Comparison of ENCODE assay signal across 9 cellular contexts in the genomic region with DNA sequence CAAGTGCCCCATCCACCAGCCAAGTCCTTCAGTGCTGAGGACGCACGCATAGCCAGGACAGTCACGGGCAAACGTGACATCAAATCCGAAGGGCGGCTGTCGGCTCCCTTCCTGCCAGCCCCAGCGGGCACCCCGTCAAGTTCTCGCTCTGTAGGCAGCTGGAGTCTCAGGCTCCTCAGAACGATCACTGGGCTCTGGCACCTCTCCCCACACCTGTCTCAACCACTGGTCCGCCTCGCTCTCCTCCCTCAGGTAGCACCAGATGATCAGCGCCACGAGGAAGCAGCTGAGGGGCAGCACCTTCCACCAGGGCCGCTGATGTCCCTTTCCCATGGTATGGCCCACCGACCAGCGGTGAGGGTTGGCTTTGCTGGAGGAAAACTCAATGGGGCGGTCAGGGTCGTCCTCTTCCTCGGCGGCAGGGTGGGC. TPM values are rescaled to one million over a fixed set of nuclear protein-coding genes. Genes with fewer than 3 reads are reported as not detected.
A peak's percentile ranks its signal among the peaks of the same experiment; 100 is the strongest.
DNase-seq lines count a peak whose midpoint lies in the region; ATAC-seq and TF ChIP-seq lines count a peak whose summit lies in the region.
"Had no signal": no experiment of that assay in that cellular context is flagged by ENCODE, and none has a peak within 500 bp of the region (broad histone marks: within the 10 kb centered on the region; RNA-seq: fewer than 3 reads in every experiment).

No MANE protein-coding gene starts in this region.

- CTCF ChIA-PET in RWPE1 (lab: Yijun Ruan, JAX), result interaction anchor here (0.7 to 1.1 kb wide), 2 partner anchors 118 to 268 kb away, joined by 3 to 4 read pairs; no protein-coding TSS in a partner anchor

- H3K27me3 ChIP-seq in esophagus muscularis mucosa (no peaks in the 10 kb centered on the region), psoas muscle (ENCODE audit: insufficient read depth in 3 of 3, low read length in 2 of 3) (no peaks in the 10 kb centered on the region)

- no peak for TF ChIP-seq POLR2A in esophagus muscularis mucosa (IDR thresholded peaks at IDR 0.05; ENCODE audit: low read depth)

- no peaks in the 10 kb centered on the region for H3K9me3 ChIP-seq in esophagus muscularis mucosa
- no peaks in the 10 kb centered on the region for H3K9me3 ChIP-seq in psoas muscle

- H3K4me3 ChIP-seq in esophagus muscularis mucosa (peak overlapping the region; percentile 68 to 91 (median 84)), psoas muscle (peak overlapping the region; percentile 91)

- H3K36me3 ChIP-seq in esophagus muscularis mucosa, result peaks cover 0 to 10% (median 4%) of the 10 kb centered on the region in 4 donors
- H3K36me3 ChIP-seq in psoas muscle (ENCODE audit: insufficient read depth in 1 of 2, low read depth in 1 of 2), result no peaks in the 10 kb centered on the region

- intact Hi-C loops in esophagus muscularis mucosa (cut with DNase I) (no loop called here), psoas muscle (cut with DNase I) (loop anchor here in 1 of 2 donors (10.0 kb wide), 1 partner anchor 55 kb away; a partner anchor contains a TSS)

- H3K27ac ChIP-seq in C4-2B (peak overlapping the region; percentile 93), RWPE1 (peak overlapping the region; percentile 89), esophagus muscularis mucosa (replicated peaks in 1 of 4) (peak overlapping the region; percentile 89 to 97 (median 96)), psoas muscle (peak overlapping the region; percentile 94)

- no peak for TF ChIP-seq EP300 in esophagus muscularis mucosa (IDR thresholded peaks at IDR 0.05)

- ATAC-seq in GM21529 (IDR thresholded peaks at IDR 0.05; ENCODE audit: unreplicated experiment), result peak; percentile 5
- peak; percentile 13 to 50 (median 42) for ATAC-seq in psoas muscle

- TF ChIP-seq CTCF in C4-2B (conservative IDR thresholded peaks at IDR 0.05) (no peak), RWPE1 (conservative IDR thresholded peaks at IDR 0.05; ENCODE audit: low read depth) (no peak), esophagus muscularis mucosa (IDR thresholded peaks at IDR 0.05) (no peak), psoas muscle (IDR thresholded peaks at IDR 0.05) (no peak)

- DNase-seq in RWPE1 (ENCODE audit: low spot score) (peak; percentile 20), esophagus muscularis mucosa (ENCODE audit: extremely low spot score) (no peak), psoas muscle (peak in 1 of 2 donors; percentile 75), GOT3 (lab: John Stamatoyannopoulos, UW) (no peak), NCI-H146 (lab: John Stamatoyannopoulos, UW) (no peak), globus pallidus (ENCODE audit: low spot score) (no peak)

- POLR2A ChIA-PET in RWPE1 (lab: Yijun Ruan, JAX; ENCODE audit: low non-redundant PET), result interaction anchor here (0.7 to 1.5 kb wide), 5 partner anchors 9 to 192 kb away, joined by 3 to 8 read pairs (median 4); a partner anchor contains a TSS

- H3K4me1 ChIP-seq in esophagus muscularis mucosa, result peaks cover 14 to 43% (median 32%) of the 10 kb centered on the region in 4 donors
- H3K4me1 ChIP-seq in psoas muscle, result peaks cover 20% of the 10 kb centered on the region

- 0% methylated on average over 7 of the region's 22 CpGs for WGBS in esophagus muscularis mucosa
- WGBS in psoas muscle, 3 donors, result 0 to 1% (median 1%) methylated on average over 22 of the region's 22 CpGs

RNA-seq across cellular contexts. Expression of a gene that starts 0.4 kb away (rescaled TPM):
- total RNA-seq in esophagus muscularis mucosa (10 to 100 TPM; 12.6 to 17.1 (median 14.7) TPM), psoas muscle (10 to 100 TPM; 11.7 to 22.8 (median 19.4) TPM)
- polyA plus RNA-seq in psoas muscle, result 10 to 100 TPM; 27.1 to 66.5 (median 63.7) TPM

RNA-seq across cellular contexts. Expression of a gene that starts 5.6 kb away (rescaled TPM):
- total RNA-seq in esophagus muscularis mucosa (10 to 100 TPM in 3 of 4 donors, 1 to 10 TPM in 1; 9.3 to 23.7 (median 16.5) TPM), psoas muscle (10 to 100 TPM; 21.9 to 41.0 (median 34.2) TPM)
- polyA plus RNA-seq in psoas muscle, result 10 to 100 TPM; 17.3 to 58.7 (median 19.2) TPM

RNA-seq across cellular contexts. Expression of a gene that starts 10.8 kb away (rescaled TPM):
- total RNA-seq in esophagus muscularis mucosa (not detected), psoas muscle (not detected)
- under 1 TPM in 1 of 3 donors, not detected in 2; 0.08 TPM for polyA plus RNA-seq in psoas muscle
- total RNA-seq: LHCN-M2 had no signal

RNA-seq across cellular contexts. Expression of a gene that starts 24.2 kb away (rescaled TPM):
- total RNA-seq in esophagus muscularis mucosa (under 1 TPM in 3 of 4 donors, not detected in 1; 0.17 to 0.58 (median 0.42) TPM), psoas muscle (1 to 10 TPM in 1 of 4 donors, under 1 TPM in 3; 0.27 to 1.5 (median 0.55) TPM)
- under 1 TPM in 2 of 3 donors, not detected in 1; 0.21 to 0.38 TPM for polyA plus RNA-seq in psoas muscle

RNA-seq across cellular contexts. Expression of a gene that starts 54.7 kb away (rescaled TPM):
- total RNA-seq in esophagus muscularis mucosa, result 100 to 1,000 TPM in 1 of 4 donors, 10 to 100 TPM in 3; 41.5 to 130 (median 71.9) TPM
- 10 to 100 TPM; 41.2 to 65.4 (median 46.2) TPM for total RNA-seq in psoas muscle
- 10 to 100 TPM; 27.0 to 33.6 (median 29.7) TPM for polyA plus RNA-seq in psoas muscle
